Comparison of ENCODE assay signal across 12 cellular contexts in genomic region chr6:15280023-15280422, GRCh38. TPM values are rescaled to one million over a fixed set of nuclear protein-coding genes. Genes with fewer than 3 reads are reported as not detected.
DNase-seq lines count a peak whose midpoint lies in the region; ATAC-seq lines count a peak whose summit lies in the region.
"Had no signal": no experiment of that assay in that cellular context is flagged by ENCODE, and none has a peak within 500 bp of the region (broad histone marks: within the 10 kb centered on the region; RNA-seq: fewer than 3 reads in every experiment).

No MANE protein-coding gene starts in this region.

- peaks cover 3 to 19% of the 10 kb centered on the region in 2 donors for H3K36me3 Mint-ChIP-seq in activated T-cell treated with anti-CD3 and anti-CD28 coated beads, Interleukin-2, amount 50 U/mL, for 72 hours (ENCODE audit: insufficient read depth in 2 of 2)
- peaks cover 34% of the 10 kb centered on the region for H3K36me3 Mint-ChIP-seq in activated T-cell treated with anti-CD3 and anti-CD28 coated beads, Interleukin-2, amount 50 U/mL, for 24 hours (ENCODE audit: low read depth)
- H3K36me3 Mint-ChIP-seq in central memory CD8-positive, alpha-beta T cell (ENCODE audit: insufficient read depth), result peaks cover 8% of the 10 kb centered on the region

- peak overlapping the region in 1 of 2 donors; percentile 33 for H3K4me3 Mint-ChIP-seq in activated T-cell treated with anti-CD3 and anti-CD28 coated beads, Interleukin-2, amount 50 U/mL, for 72 hours
- H3K4me3 Mint-ChIP-seq in activated T-cell treated with anti-CD3 and anti-CD28 coated beads, Interleukin-2, amount 50 U/mL, for 24 hours, result no peak overlapping the region
- H3K4me3 Mint-ChIP-seq in central memory CD8-positive, alpha-beta T cell, result no peak overlapping the region

- H3K4me1 Mint-ChIP-seq in activated T-cell treated with anti-CD3 and anti-CD28 coated beads, Interleukin-2, amount 50 U/mL, for 72 hours (ENCODE audit: low read depth), result peaks cover 91% of the 10 kb centered on the region
- peaks cover 76% of the 10 kb centered on the region for H3K4me1 Mint-ChIP-seq in activated T-cell treated with anti-CD3 and anti-CD28 coated beads, Interleukin-2, amount 50 U/mL, for 24 hours (ENCODE audit: low read depth)
- H3K4me1 Mint-ChIP-seq in central memory CD8-positive, alpha-beta T cell, result peaks cover 66% of the 10 kb centered on the region

- no peak for ATAC-seq in activated T-cell treated with anti-CD3 and anti-CD28 coated beads, Interleukin-2, amount 50 U/mL, for 72 hours (replicated peaks in 1 of 2)
- ATAC-seq in central memory CD8-positive, alpha-beta T cell (replicated peaks; ENCODE audit: extremely low read depth, poor library complexity, severe bottlenecking), result no peak
- ATAC-seq in left lobe of liver, result peak; percentile 52

- H3K9me3 Mint-ChIP-seq in activated T-cell treated with anti-CD3 and anti-CD28 coated beads, Interleukin-2, amount 50 U/mL, for 72 hours, result no peaks in the 10 kb centered on the region
- no peaks in the 10 kb centered on the region for H3K9me3 Mint-ChIP-seq in activated T-cell treated with anti-CD3 and anti-CD28 coated beads, Interleukin-2, amount 50 U/mL, for 24 hours
- H3K9me3 Mint-ChIP-seq in central memory CD8-positive, alpha-beta T cell, result no peaks in the 10 kb centered on the region

- H3K27ac Mint-ChIP-seq in activated T-cell treated with anti-CD3 and anti-CD28 coated beads, Interleukin-2, amount 50 U/mL, for 72 hours, result peak overlapping the region; percentile 19
- H3K27ac Mint-ChIP-seq in activated T-cell treated with anti-CD3 and anti-CD28 coated beads, Interleukin-2, amount 50 U/mL, for 24 hours, result no peak overlapping the region
- H3K27ac Mint-ChIP-seq in central memory CD8-positive, alpha-beta T cell (ENCODE audit: low read depth), result peak overlapping the region; percentile 6

- no peak for DNase-seq in activated T-cell treated with anti-CD3 and anti-CD28 coated beads, Interleukin-2, amount 50 U/mL, for 72 hours
- DNase-seq in activated T-cell treated with anti-CD3 and anti-CD28 coated beads, Interleukin-2, amount 50 U/mL, for 24 hours, result no peak
- DNase-seq in central memory CD8-positive, alpha-beta T cell (ENCODE audit: low spot score in 2 of 2), result no peak
- no peak for DNase-seq in left lobe of liver (ENCODE audit: low spot score)
- DNase-seq in stromal cell of bone marrow (ENCODE audit: low read depth), result peak; percentile 74
- DNase-seq in COR-L47 (lab: John Stamatoyannopoulos, UW), result no peak
- DNase-seq in hepatic stellate cell (ENCODE audit: low spot score), result no peak
- DNase-seq in HK-2 (ENCODE audit: unreplicated experiment), result no peak
- DNase-seq: activated CD4-positive, CD25-positive, alpha-beta regulatory T cell treated with anti-CD3 and anti-CD28 coated beads, Interleukin-2, amount 50 U/mL, for 72 hours; EL; NCI-H510A; thyroid gland had no signal

- H3K27me3 Mint-ChIP-seq in activated T-cell treated with anti-CD3 and anti-CD28 coated beads, Interleukin-2, amount 50 U/mL, for 72 hours (ENCODE audit: low read depth), result no peaks in the 10 kb centered on the region
- no peaks in the 10 kb centered on the region for H3K27me3 Mint-ChIP-seq in activated T-cell treated with anti-CD3 and anti-CD28 coated beads, Interleukin-2, amount 50 U/mL, for 24 hours
- H3K27me3 Mint-ChIP-seq in central memory CD8-positive, alpha-beta T cell, result no peaks in the 10 kb centered on the region

RNA-seq across cellular contexts. Expression of gene JARID2, which starts 34.2 kb away (rescaled TPM):
- 10 to 100 TPM; 37.9 to 53.0 TPM for total RNA-seq in activated T-cell treated with anti-CD3 and anti-CD28 coated beads, Interleukin-2, amount 50 U/mL, for 72 hours
- 3.8 TPM for total RNA-seq in left lobe of liver
